ENCODE assay signal across 9 cellular contexts in the genomic region with DNA sequence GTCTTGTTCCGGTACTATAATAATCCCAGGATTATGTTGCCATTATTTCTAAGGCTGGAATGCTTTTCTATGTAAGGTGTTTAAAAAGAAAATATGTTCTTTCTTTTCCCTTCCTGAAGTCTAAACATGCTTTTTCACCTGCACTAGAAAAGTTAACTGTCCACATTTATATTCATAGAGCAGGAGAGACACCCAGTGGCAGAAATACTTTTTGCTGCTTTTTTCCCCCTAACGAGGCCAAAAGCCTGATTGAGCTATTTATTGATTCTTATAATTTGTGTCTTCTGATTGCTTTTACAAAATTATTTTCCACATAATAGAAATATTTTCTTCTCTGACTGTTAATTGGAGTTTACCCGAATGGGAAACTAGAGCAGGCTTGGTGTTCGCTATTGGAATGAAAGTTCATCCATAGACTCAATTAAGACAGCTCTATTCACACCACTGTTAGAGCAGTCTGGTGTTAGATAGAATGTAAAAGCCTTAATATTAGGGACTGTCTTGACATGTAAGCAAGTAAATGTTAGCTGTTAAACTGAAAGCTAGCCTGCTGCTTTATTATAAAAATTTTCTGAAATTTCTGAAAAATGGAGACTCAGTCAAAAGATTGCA. TPM values are rescaled to one million over a fixed set of nuclear protein-coding genes. Genes with fewer than 3 reads are reported as not detected.
A peak's percentile ranks its signal among the peaks of the same experiment; 100 is the strongest.
DNase-seq lines count a peak whose midpoint lies in the region; ATAC-seq and TF ChIP-seq lines count a peak whose summit lies in the region.
"Had no signal": no experiment of that assay in that cellular context is flagged by ENCODE, and none has a peak within 500 bp of the region (broad histone marks: within the 10 kb centered on the region; RNA-seq: fewer than 3 reads in every experiment).

No MANE protein-coding gene starts in this region.

- H3K27me3 ChIP-seq in ovary = no peaks in the 10 kb centered on the region

- intact Hi-C loops in ovary (cut with DNase I) = loop anchor here (5.0 to 10.0 kb wide), 3 partner anchors 180 to 185 kb away; no protein-coding TSS in a partner anchor

- H3K27ac ChIP-seq in ovary = no peak overlapping the region
- H3K27ac ChIP-seq: epithelial cell of prostate had no signal

- H3K4me1 ChIP-seq in ovary (ENCODE audit: insufficient read depth) = no peaks in the 10 kb centered on the region

- DNase-seq in AG04449 (ENCODE audit: low read depth, low spot score) (no peak), EL (peak; percentile 17), RPMI8226 (peak; percentile 9), epithelial cell of esophagus (ENCODE audit: low read depth) (no peak), ovary (no peak), iPS-NIHi11 (ENCODE audit: low spot score) (no peak)

- no peaks in the 10 kb centered on the region for H3K36me3 ChIP-seq in ovary

- H3K4me3 ChIP-seq in AG04449 (ENCODE audit: low read depth, low read length) = no peak overlapping the region
- no peak overlapping the region for H3K4me3 ChIP-seq in epithelial cell of esophagus (ENCODE audit: low read length)
- H3K4me3 ChIP-seq in ovary = no peak overlapping the region

- TF ChIP-seq POLR2A in ovary (IDR thresholded peaks at IDR 0.05) = no peak

- H3K9me3 ChIP-seq in ovary = no peaks in the 10 kb centered on the region

- peak; percentile 54 for ATAC-seq in HG02938 (IDR thresholded peaks at IDR 0.05; ENCODE audit: unreplicated experiment)
- no peak for ATAC-seq in GM18867 (IDR thresholded peaks at IDR 0.05; ENCODE audit: unreplicated experiment)

- POLR2A ChIA-PET in AG04449 (lab: Yijun Ruan, JAX) = no interaction called here

- WGBS in ovary, 3 donors = 50 to 57% (median 56%) methylated on average over 4 of the region's 4 CpGs

- CTCF ChIA-PET in AG04449 (lab: Yijun Ruan, JAX) = interaction anchor here (0.7 to 6.7 kb wide), 22 partner anchors 9 to 348 kb away, joined by 3 to 173 read pairs (median 4); no protein-coding TSS in a partner anchor

- TF ChIP-seq CTCF in AG04449 (IDR thresholded peaks at IDR 0.05; ENCODE audit: insufficient read depth, low read length, missing control alignments) = peak; percentile 27
- TF ChIP-seq CTCF in epithelial cell of esophagus (IDR thresholded peaks at IDR 0.05; ENCODE audit: insufficient read depth, low read depth, low read length, missing control alignments) = peak; percentile 57
- peak in 2 of 3 donors; percentile 32 to 67 for TF ChIP-seq CTCF in ovary (IDR thresholded peaks at IDR 0.05)

- TF ChIP-seq EP300 in ovary (IDR thresholded peaks at IDR 0.05) = no peak

RNA-seq across cellular contexts. Expression of gene GPR180, which starts 15.8 kb away (rescaled TPM):
- total RNA-seq in ovary = 1 to 10 TPM; 3.9 to 6.7 (median 4.9) TPM
- 1 to 10 TPM; 1.6 to 3.1 TPM for polyA plus RNA-seq in ovary

RNA-seq across cellular contexts. Expression of gene TGDS, which starts 21.5 kb away (rescaled TPM):
- total RNA-seq in ovary = 10 to 100 TPM in 6 of 7 donors, 1 to 10 TPM in 1; 8.4 to 14.3 (median 11.9) TPM
- polyA plus RNA-seq in ovary = 10 to 100 TPM; 10.1 to 11.5 TPM

Comparison
In these comparisons a context has a peak if more than half of its experiments do, and no peak if none do; other contexts are left out.
1. DNase-seq: peak in EL (single experiment) and RPMI8226 (single experiment); none in AG04449 (single experiment), epithelial cell of esophagus (single experiment), ovary (0 of 5) and iPS-NIHi11 (single experiment).
2. Peak in every context shown above with its lines, with median percentiles within 50 percentile points of each other: CTCF ChIP-seq.